In genomic region chr3:122184591-122184929, GRCh38 we compare ENCODE assay signal across 17 cellular contexts. TPM values are rescaled to one million over a fixed set of nuclear protein-coding genes. Genes with fewer than 3 reads are reported as not detected.
DNase-seq lines count a peak whose midpoint lies in the region; TF ChIP-seq lines count a peak whose summit lies in the region.
"Had no signal": no experiment of that assay in that cellular context is flagged by ENCODE, and none has a peak within 500 bp of the region (broad histone marks: within the 10 kb centered on the region; RNA-seq: fewer than 3 reads in every experiment).

No MANE protein-coding gene starts in this region.

- no peak overlapping the region for H3K14ac ChIP-seq in neuronal stem cell (ENCODE audit: low read length)

- H2BK120ac ChIP-seq in neuronal stem cell (ENCODE audit: low read depth, low read length) = no peak overlapping the region

- TF ChIP-seq EP300 in sigmoid colon (IDR thresholded peaks at IDR 0.05) = no peak

- peak overlapping the region; percentile 62 to 97 for H3K4me3 Mint-ChIP-seq in CD14-positive monocyte
- H3K4me3 Mint-ChIP-seq: immature natural killer cell had no signal

- H3K4me1 Mint-ChIP-seq in CD14-positive monocyte = peaks cover 13% of the 10 kb centered on the region
- H3K4me1 Mint-ChIP-seq: immature natural killer cell had no signal

- H2AFZ ChIP-seq in hepatocyte (peak overlapping the region; percentile 39), neuronal stem cell (ENCODE audit: low read length) (peak overlapping the region; percentile 81)

- peaks cover 8% of the 10 kb centered on the region in 2 donors for H3K36me3 Mint-ChIP-seq in CD14-positive monocyte
- H3K36me3 Mint-ChIP-seq: immature natural killer cell had no signal

- no peaks in the 10 kb centered on the region for H3K9me2 ChIP-seq in hepatocyte (replicated peaks; ENCODE audit: insufficient read depth)

- H3K4me2 ChIP-seq in hepatocyte (peak overlapping the region; percentile 90), neuronal stem cell (ENCODE audit: insufficient read depth, low read length, poor library complexity, severe bottlenecking) (peak overlapping the region; percentile 70)

- 6% methylated on average over 15 of the region's 19 CpGs for WGBS in hepatocyte (ENCODE audit: low lambda C conversion rate, missing lambda C conversion rate)
- no CpG with 5 or more reads among the region's 19 CpGs for WGBS in neuronal stem cell (ENCODE audit: extremely low coverage in 2 of 2, insufficient read length in 2 of 2, insufficient replicate concordance in 1 of 2), 2 donors
- WGBS in sigmoid colon, 2 donors = 27 to 68% methylated on average over 19 of the region's 19 CpGs

- no peak overlapping the region for H3K4ac ChIP-seq in neuronal stem cell (ENCODE audit: low read length)

- peaks cover 0 to 16% (median 4%) of the 10 kb centered on the region in 7 donors for H3K9me3 Mint-ChIP-seq in CD14-positive monocyte

- H3K36me3 ChIP-seq in NT2/D1 (ENCODE audit: insufficient read depth, insufficient read length, low read length) = no peaks in the 10 kb centered on the region
- H3K36me3 ChIP-seq in hepatocyte (replicated peaks; ENCODE audit: insufficient read depth, low read depth) = no peaks in the 10 kb centered on the region
- H3K36me3 ChIP-seq in neuronal stem cell (replicated peaks in 1 of 2; ENCODE audit: control insufficient read depth in 2 of 2, insufficient read depth in 2 of 2, low read length in 2 of 2) = no peaks in the 10 kb centered on the region
- H3K36me3 ChIP-seq in sigmoid colon = no peaks in the 10 kb centered on the region

- no peak for DNase-seq in CD14-positive monocyte (ENCODE audit: low spot score)
- no peak for DNase-seq in NT2/D1 (ENCODE audit: low read depth, low spot score)
- DNase-seq in hepatocyte (ENCODE audit: low spot score) = no peak
- no peak for DNase-seq in neuronal stem cell (ENCODE audit: low spot score)
- no peak for DNase-seq in sigmoid colon
- no peak for DNase-seq in HUDEP-2 (lab: John Stamatoyannopoulos, UW; ENCODE audit: unreplicated experiment in 76 of 76)
- no peak for DNase-seq in NCI-H1694 (lab: John Stamatoyannopoulos, UW)
- no peak for DNase-seq in activated CD4-positive, alpha-beta T cell treated with anti-CD3 and anti-CD28 coated beads, Interleukin-2, amount 50 U/mL, for 1 hour
- DNase-seq: activated CD4-positive, alpha-beta T cell treated with anti-CD3 and anti-CD28 coated beads for 4 hours; amniotic stem cell; dermis blood vessel endothelial cell; immature natural killer cell; NCI-H1694 treated with DMSO at 0.1 percent for 48 hours; substantia nigra; T-helper 2 cell had no signal

- no peaks in the 10 kb centered on the region for H4K20me1 ChIP-seq in hepatocyte (ENCODE audit: insufficient read depth, poor library complexity, severe bottlenecking)

- no peaks in the 10 kb centered on the region for H3K79me1 ChIP-seq in neuronal stem cell (ENCODE audit: low read depth, low read length)

- H3K9me3 ChIP-seq in NT2/D1 (ENCODE audit: insufficient read depth, low read length) (no peaks in the 10 kb centered on the region), hepatocyte (ENCODE audit: low read depth) (no peaks in the 10 kb centered on the region), neuronal stem cell (replicated peaks in 1 of 2; ENCODE audit: control insufficient read depth in 2 of 2, insufficient read depth in 1 of 2, low read depth in 1 of 2, low read length in 2 of 2) (peaks cover 0 to 2% of the 10 kb centered on the region in 2 donors), sigmoid colon (no peaks in the 10 kb centered on the region)

- TF ChIP-seq POLR2A in sigmoid colon (IDR thresholded peaks at IDR 0.05) = no peak

- no peak overlapping the region for H2BK12ac ChIP-seq in neuronal stem cell (ENCODE audit: low read length)

- H2BK15ac ChIP-seq in neuronal stem cell (ENCODE audit: low read length) = no peak overlapping the region

- H3K4me1 ChIP-seq in NT2/D1 (ENCODE audit: insufficient read depth, insufficient read length) = no peaks in the 10 kb centered on the region
- H3K4me1 ChIP-seq in hepatocyte (ENCODE audit: insufficient read depth) = no peaks in the 10 kb centered on the region
- peaks cover 3 to 6% of the 10 kb centered on the region in 2 donors for H3K4me1 ChIP-seq in neuronal stem cell (ENCODE audit: control insufficient read depth in 2 of 2, insufficient read depth in 1 of 2, low read depth in 1 of 2, low read length in 2 of 2)
- peaks cover 0 to 8% (median 4%) of the 10 kb centered on the region in 4 donors for H3K4me1 ChIP-seq in sigmoid colon

- H2AK5ac ChIP-seq in neuronal stem cell (ENCODE audit: low read depth, low read length) = no peak overlapping the region

- H2BK5ac ChIP-seq in neuronal stem cell (ENCODE audit: low read length) = no peak overlapping the region

- H3K4me3 ChIP-seq in NT2/D1 (ENCODE audit: insufficient read length, low read depth) (peak overlapping the region; percentile 47), hepatocyte (no peak overlapping the region), neuronal stem cell (ENCODE audit: low read length in 2 of 2) (peak overlapping the region in 1 of 2 donors; percentile 19), sigmoid colon (peak overlapping the region in 1 of 4 donors; percentile 24)

- no peaks in the 10 kb centered on the region for H3K79me2 ChIP-seq in hepatocyte

- no peak overlapping the region for H3K27ac ChIP-seq in hepatocyte
- H3K27ac ChIP-seq in neuronal stem cell (replicated peaks; ENCODE audit: low read length) = no peak overlapping the region
- H3K27ac ChIP-seq in sigmoid colon = no peak overlapping the region

- TF ChIP-seq CTCF in CD14-positive monocyte (IDR thresholded peaks at IDR 0.05) = no peak
- TF ChIP-seq CTCF in hepatocyte (IDR thresholded peaks at IDR 0.05; ENCODE audit: poor library complexity) = no peak
- no peak for TF ChIP-seq CTCF in sigmoid colon (IDR thresholded peaks at IDR 0.05)

- H3K9ac ChIP-seq in NT2/D1 (ENCODE audit: insufficient read length, low read depth) (peak overlapping the region; percentile 51), neuronal stem cell (ENCODE audit: low read depth, low read length, poor library complexity) (no peak overlapping the region)

- peaks cover 64% of the 10 kb centered on the region for H3K27me3 ChIP-seq in NT2/D1 (ENCODE audit: insufficient read depth, insufficient read length)
- peaks cover 52% of the 10 kb centered on the region for H3K27me3 ChIP-seq in hepatocyte
- H3K27me3 ChIP-seq in neuronal stem cell (ENCODE audit: control insufficient read depth in 3 of 3, insufficient read depth in 3 of 3, low read depth in 1 of 3, low read length in 3 of 3) = peaks cover 8 to 82% (median 37%) of the 10 kb centered on the region in 3 experiments
- peaks cover 9 to 29% (median 14%) of the 10 kb centered on the region in 3 donors for H3K27me3 ChIP-seq in sigmoid colon

- no peak overlapping the region for H3K27ac Mint-ChIP-seq in CD14-positive monocyte
- H3K27ac Mint-ChIP-seq: immature natural killer cell had no signal

- intact Hi-C loops in CD14-positive monocyte (cut with micrococcal nuclease) = no loop called here
- intact Hi-C loops in sigmoid colon (cut with DNase I) = no loop called here

- H3K27me3 Mint-ChIP-seq in CD14-positive monocyte (ENCODE audit: low read depth in 3 of 3) = peaks cover 45 to 70% (median 55%) of the 10 kb centered on the region in 3 donors

- H3K23ac ChIP-seq in neuronal stem cell (ENCODE audit: low read depth, low read length, poor library complexity) = no peak overlapping the region

- no peak overlapping the region for H4K8ac ChIP-seq in neuronal stem cell (ENCODE audit: low read depth, low read length)

- H4K91ac ChIP-seq in neuronal stem cell (ENCODE audit: low read depth, low read length, poor library complexity) = no peak overlapping the region

- no peak overlapping the region for H3K18ac ChIP-seq in neuronal stem cell (ENCODE audit: low read length)

RNA-seq across cellular contexts. Expression of gene CASR, which starts 1.1 kb away (rescaled TPM):
- not detected for polyA plus RNA-seq in CD14-positive monocyte
- total RNA-seq in hepatocyte = 0.32 and 0.37 TPM in 2 replicates
- polyA plus RNA-seq in hepatocyte = 0.18 and 0.61 TPM in 2 replicates
- polyA plus RNA-seq in neuronal stem cell (2013, experiment 1 of 2) = not detected
- polyA plus RNA-seq in neuronal stem cell (2013, experiment 2 of 2) = not detected
- total RNA-seq in sigmoid colon = under 1 TPM in 3 of 4 donors, not detected in 1; under 0.01 to 0.14 (median under 0.01) TPM
- polyA plus RNA-seq in sigmoid colon = under 1 TPM in 2 of 3 donors, not detected in 1; under 0.01 to 0.06 TPM
- total RNA-seq: dermis blood vessel endothelial cell, skeletal muscle tissue had no signal
- polyA plus RNA-seq: AG04450, immature natural killer cell had no signal
